Comparison of ENCODE assay signal across 2 cellular contexts in genomic region chr22:37222440-37222971, GRCh38.
TF ChIP-seq lines count a peak whose summit lies in the region.

No MANE protein-coding gene starts in this region.

TF ChIP-seq in liver, 16 proteins besides CTCF, POLR2A, EP300 and RAD21:
- no peak for TF ChIP-seq YY1 (IDR thresholded peaks at IDR 0.05)
- no peak for TF ChIP-seq NR2F2 (IDR thresholded peaks at IDR 0.05)
- no peak for TF ChIP-seq RXRA (IDR thresholded peaks at IDR 0.05)
- TF ChIP-seq ZBTB33 (IDR thresholded peaks at IDR 0.05): no peak
- TF ChIP-seq FOXA1 (IDR thresholded peaks at IDR 0.05): no peak
- TF ChIP-seq HNF4A (conservative IDR thresholded peaks at IDR 0.05): no peak
- no peak for TF ChIP-seq MAX (IDR thresholded peaks at IDR 0.05)
- TF ChIP-seq EGR1 (IDR thresholded peaks at IDR 0.05; ENCODE audit: low read depth in 2 of 2): no peak
- TF ChIP-seq GABPA (IDR thresholded peaks at IDR 0.05 in 1 of 2, conservative IDR thresholded peaks at IDR 0.05 in 1 of 2): no peak
- no peak for TF ChIP-seq REST (IDR thresholded peaks at IDR 0.05)
- no peak for TF ChIP-seq TAF1 (conservative IDR thresholded peaks at IDR 0.05)
- TF ChIP-seq JUND (IDR thresholded peaks at IDR 0.05): no peak
TF ChIP-seq in liver: peak in this region for 0.

TF ChIP-seq in HepG2, 621 proteins besides CTCF, POLR2A, EP300 and RAD21:
- TF ChIP-seq KLF12 (CRISPR knock-in tag; IDR thresholded peaks at IDR 0.05; ENCODE audit: borderline replicate concordance) (no peak), ZNF546 (CRISPR knock-in tag; conservative IDR thresholded peaks at IDR 0.05) (no peak), ZKSCAN5 (CRISPR knock-in tag; IDR thresholded peaks at IDR 0.05) (no peak), JUNB (CRISPR knock-in tag; IDR thresholded peaks at IDR 0.05; ENCODE audit: borderline replicate concordance) (no peak), HNF4G (IDR thresholded peaks at IDR 0.05; ENCODE audit: borderline replicate concordance, low read depth, low read length) (no peak), HNF4G (CRISPR knock-in tag; IDR thresholded peaks at IDR 0.05; ENCODE audit: borderline replicate concordance, low read depth) (no peak), RXRA (CRISPR knock-in tag; IDR thresholded peaks at IDR 0.05) (no peak), XRCC5 (optimal IDR thresholded peaks at IDR 0.05; ENCODE audit: low read length) (no peak)
